ENCODE assay signal across 25 cellular contexts in genomic region chr9:1170918-1171317, GRCh38.
"Had no signal": no experiment of that assay in that cellular context is flagged by ENCODE, and none has a peak within 500 bp of the region (broad histone marks: within the 10 kb centered on the region; RNA-seq: fewer than 3 reads in every experiment).

No MANE protein-coding gene starts in this region.

- H3K4me1 ChIP-seq: esophagus squamous epithelium, right lobe of liver, testis, uterus had no signal

- H3K27me3 Mint-ChIP-seq: progenitor cell of endocrine pancreas had no signal

- DNase-seq: activated CD4-positive, alpha-beta T cell treated with anti-CD3 and anti-CD28 coated beads for 48 hours; activated CD4-positive, alpha-beta T cell treated with anti-CD3 and anti-CD28 coated beads, Interleukin-2, amount 50 U/mL, for 48 hours; activated CD8-positive, alpha-beta memory T cell treated with anti-CD3 and anti-CD28 coated beads for 24 hours; activated effector memory CD4-positive, alpha-beta T cell treated with Interleukin-2 at 50 U/mL for 16 hours; activated naive CD4-positive, alpha-beta T cell treated with Interleukin-2 at 50 U/mL for 16 hours; anterior cingulate cortex; dermis blood vessel endothelial cell; effector CD8-positive, alpha-beta T cell; esophagus squamous epithelium; foreskin melanocyte; left ventricle myocardium superior; ovary; right lobe of liver; stimulated activated CD4-positive, alpha-beta T cell treated with anti-CD3 and anti-CD28 coated beads, Interleukin-2, amount 100 ng/mL, for 48 hours; stimulated activated naive CD8-positive, alpha-beta T cell treated with anti-CD3 and anti-CD28 coated beads, Interleukin-15, Interleukin-2, amounts not matched to agents 100 U/mL and 50 U/mL, for 24 hours; T-helper 9 cell; testis; uterus; WERI-Rb-1 had no signal

- H3K9me3 ChIP-seq: esophagus squamous epithelium, ovary, right lobe of liver, testis, uterus had no signal

- H3K36me3 ChIP-seq: esophagus squamous epithelium, ovary, right lobe of liver, uterus, WERI-Rb-1 had no signal

- ATAC-seq: activated CD4-positive, CD25-positive, alpha-beta regulatory T cell treated with anti-CD3 and anti-CD28 coated beads, Interleukin-2, amount 50 U/mL, for 24 hours; left ventricle myocardium superior; right lobe of liver; stimulated activated naive CD8-positive, alpha-beta T cell treated with anti-CD3 and anti-CD28 coated beads, Interleukin-15, Interleukin-2, amounts not matched to agents 100 U/mL and 50 U/mL, for 24 hours had no signal

- H3K27me3 ChIP-seq: esophagus squamous epithelium, ovary, right lobe of liver, testis, uterus had no signal

- H3K4me3 Mint-ChIP-seq: activated naive CD8-positive, alpha-beta T cell; central memory CD8-positive, alpha-beta T cell; type B pancreatic cell had no signal

- H3K27ac Mint-ChIP-seq: activated naive CD8-positive, alpha-beta T cell; progenitor cell of endocrine pancreas; type B pancreatic cell had no signal

- H3K27ac ChIP-seq: epithelial cell of prostate, esophagus squamous epithelium, ovary, right lobe of liver, testis, uterus, WERI-Rb-1 had no signal

- H3K4me3 ChIP-seq: esophagus squamous epithelium, ovary, right lobe of liver, testis, uterus had no signal
